16 cellular contexts compared by ENCODE assay signal in genomic region chr10:32103721-32104120, GRCh38. TPM values are rescaled to one million over a fixed set of nuclear protein-coding genes. Genes with fewer than 3 reads are reported as not detected.
DNase-seq lines count a peak whose midpoint lies in the region; ATAC-seq and TF ChIP-seq lines count a peak whose summit lies in the region.
"Had no signal": no experiment of that assay in that cellular context is flagged by ENCODE, and none has a peak within 500 bp of the region (broad histone marks: within the 10 kb centered on the region; RNA-seq: fewer than 3 reads in every experiment).

No MANE protein-coding gene starts in this region.

- no TSS peak for BruUV-seq in A673 (replicated peaks; lab: Mats Ljungman, UMichigan)
- BruUV-seq in Caco-2 (replicated peaks; lab: Mats Ljungman, UMichigan), result no TSS peak

- H2AFZ ChIP-seq in neural progenitor cell (replicated peaks), result no peak overlapping the region

- H3K36me3 Mint-ChIP-seq in chondrocyte (ENCODE audit: low read depth) (no peaks in the 10 kb centered on the region), neural progenitor cell (no peaks in the 10 kb centered on the region), Caco-2 (ENCODE audit: insufficient read depth, unreplicated experiment) (peaks cover 10% of the 10 kb centered on the region)

- H3K4me3 Mint-ChIP-seq in chondrocyte (ENCODE audit: unreplicated experiment) (no peak overlapping the region), neural progenitor cell (no peak overlapping the region), Caco-2 (ENCODE audit: unreplicated experiment) (no peak overlapping the region)

- CTCF ChIA-PET in A673 (lab: Charles Lee), result no interaction called here
- CTCF ChIA-PET in Caco-2 (lab: Charles Lee), result no interaction called here

- H3K4me1 Mint-ChIP-seq in chondrocyte (ENCODE audit: low read depth), result peaks cover 11% of the 10 kb centered on the region
- peaks cover 4% of the 10 kb centered on the region for H3K4me1 Mint-ChIP-seq in neural progenitor cell
- H3K4me1 Mint-ChIP-seq in Caco-2 (ENCODE audit: low read depth, unreplicated experiment), result peaks cover 18% of the 10 kb centered on the region

- TF ChIP-seq CTCF in A673 (conservative IDR thresholded peaks at IDR 0.05; ENCODE audit: low read depth, low read length) (no peak), chondrocyte (IDR thresholded peaks at IDR 0.05) (no peak), neural progenitor cell (IDR thresholded peaks at IDR 0.05) (no peak), Caco-2 (IDR thresholded peaks at IDR 0.05; ENCODE audit: insufficient read depth in 1 of 2, low read depth in 1 of 2, low read length in 1 of 2, severe bottlenecking in 1 of 2, unreplicated experiment in 1 of 2) (no peak)

- H3F3A ChIP-seq in neural progenitor cell (ENCODE audit: low read depth), result no peaks in the 10 kb centered on the region

- DNase-seq in A673 (ENCODE audit: low spot score) (peak; percentile 7), M059J (ENCODE audit: low read depth) (peak; percentile 25), chondrocyte (ENCODE audit: low spot score) (no peak), neural progenitor cell (ENCODE audit: low spot score) (peak; percentile 44), Caco-2 (no peak), COR-L47 (lab: John Stamatoyannopoulos, UW) (no peak)
- DNase-seq: Calu3, DMS79, NCI-H1417, NCI-H2029 treated with DMSO at 0.1 percent for 48 hours, NCI-H2227 treated with DMSO at 0.1 percent for 48 hours, NCI-H524 treated with DMSO at 0.1 percent for 48 hours, OCI-M1, RPMI8226 had no signal

- no peak overlapping the region for H3K4me2 ChIP-seq in neural progenitor cell

- no peaks in the 10 kb centered on the region for H3K9me3 ChIP-seq in A673 (ENCODE audit: low read depth, low read length, poor library complexity, severe bottlenecking)
- H3K9me3 ChIP-seq in neural progenitor cell (ENCODE audit: low read depth), result no peaks in the 10 kb centered on the region
- H3K9me3 ChIP-seq in Caco-2, result peaks cover 21% of the 10 kb centered on the region

- H4K20me1 ChIP-seq in neural progenitor cell (ENCODE audit: low read depth), result no peaks in the 10 kb centered on the region

- H3K79me2 ChIP-seq in neural progenitor cell (ENCODE audit: low read depth), result no peaks in the 10 kb centered on the region

- intact Hi-C loops in A673 (cut with micrococcal nuclease; ENCODE audit: unreplicated experiment) (no loop called here), Caco-2 (cut with micrococcal nuclease; ENCODE audit: unreplicated experiment) (no loop called here)

- H3K27ac ChIP-seq in A673 (ENCODE audit: low read depth, low read length, poor library complexity, severe bottlenecking), result no peak overlapping the region
- H3K27ac ChIP-seq in neural progenitor cell, result no peak overlapping the region

- H3K27me3 ChIP-seq in A673 (replicated peaks; ENCODE audit: insufficient read depth, low read depth, low read length, poor library complexity), result no peaks in the 10 kb centered on the region
- H3K27me3 ChIP-seq in neural progenitor cell, result no peaks in the 10 kb centered on the region
- H3K27me3 ChIP-seq in Caco-2 (replicated peaks; ENCODE audit: control insufficient read depth, insufficient read depth, low read length), result no peaks in the 10 kb centered on the region

- H3K36me3 ChIP-seq in A673 (ENCODE audit: insufficient read depth, low read length, poor library complexity, severe bottlenecking), result no peaks in the 10 kb centered on the region
- no peaks in the 10 kb centered on the region for H3K36me3 ChIP-seq in neural progenitor cell
- H3K36me3 ChIP-seq in Caco-2 (ENCODE audit: control insufficient read depth, insufficient read depth, low read length), result no peaks in the 10 kb centered on the region

- H3K9ac ChIP-seq in neural progenitor cell, result no peak overlapping the region

- H3K4me1 ChIP-seq in A673 (ENCODE audit: insufficient read depth, low read length, poor library complexity, severe bottlenecking) (no peaks in the 10 kb centered on the region), neural progenitor cell (no peaks in the 10 kb centered on the region), Caco-2 (peaks cover 27% of the 10 kb centered on the region)

- H3K9me3 Mint-ChIP-seq in chondrocyte (ENCODE audit: low read depth) (peaks cover 7% of the 10 kb centered on the region), neural progenitor cell (peaks cover 11% of the 10 kb centered on the region), Caco-2 (ENCODE audit: unreplicated experiment) (peaks cover 22% of the 10 kb centered on the region)

- no peaks in the 10 kb centered on the region for H3K27me3 Mint-ChIP-seq in chondrocyte (ENCODE audit: low read depth)
- peaks cover 6% of the 10 kb centered on the region for H3K27me3 Mint-ChIP-seq in neural progenitor cell (ENCODE audit: insufficient read depth, low read depth)
- H3K27me3 Mint-ChIP-seq in Caco-2 (ENCODE audit: insufficient read depth, unreplicated experiment), result no peaks in the 10 kb centered on the region

- H3K27ac Mint-ChIP-seq in chondrocyte (ENCODE audit: unreplicated experiment) (peak overlapping the region; percentile 2), neural progenitor cell (no peak overlapping the region), Caco-2 (ENCODE audit: unreplicated experiment) (no peak overlapping the region)

- H3K4me3 ChIP-seq in A673 (ENCODE audit: low read depth, low read length, poor library complexity, severe bottlenecking) (no peak overlapping the region), neural progenitor cell (no peak overlapping the region), Caco-2 (ENCODE audit: low read depth, low read length) (no peak overlapping the region)

- ATAC-seq in GM21390 (IDR thresholded peaks at IDR 0.05; ENCODE audit: unreplicated experiment), result no peak
- ATAC-seq in HG03571 (IDR thresholded peaks at IDR 0.05; ENCODE audit: unreplicated experiment), result no peak

- POLR2A ChIA-PET in A673 (lab: Charles Lee; ENCODE audit: low non-redundant PET), result no interaction called here
- POLR2A ChIA-PET in Caco-2 (lab: Charles Lee), result no interaction called here

RNA-seq across cellular contexts. Expression of gene KIF5B, which starts 47.5 kb away (rescaled TPM):
- 135 and 148 TPM in 2 replicates for total RNA-seq in A673 (2021)
- 42.4 and 52.4 TPM in 2 replicates for total RNA-seq in M059J (2014; rRNA removed; shearing (Covaris generic))
- total RNA-seq in chondrocyte, result 134 to 147 TPM (median 146 TPM) in 3 replicates
- 90.3 and 131 TPM in 2 replicates for total RNA-seq in neural progenitor cell (ENCODE audit: low replicate concordance)
- total RNA-seq in Caco-2 (2022), result 172 and 183 TPM in 2 replicates

Comparison
In these comparisons a context has a peak if more than half of its experiments do, and no peak if none do; other contexts are left out.
1. DNase-seq: peak in A673 (single experiment), M059J (single experiment) and neural progenitor cell (single experiment); none in chondrocyte (single experiment), Caco-2 (0 of 2) and COR-L47 (single experiment).